ENCODE assay signal across 8 cellular contexts in genomic region chr1:204014336-204014735, GRCh38.
"Had no signal": no experiment of that assay in that cellular context is flagged by ENCODE, and none has a peak within 500 bp of the region (broad histone marks: within the 10 kb centered on the region; RNA-seq: fewer than 3 reads in every experiment).

No MANE protein-coding gene starts in this region.

- H3K4me2 ChIP-seq: GM23338 had no signal

- ATAC-seq: HCT116, HepG2 had no signal

- FAIRE-seq: HepG2 had no signal

- H3K36me3 ChIP-seq: HAP-1 had no signal

- H3K4me3 ChIP-seq: GM23338, HAP-1 had no signal

- H3K27ac ChIP-seq: HL-60 had no signal

- DNase-seq: H7, HFFc6, KBM-7 had no signal
